In the genomic region with DNA sequence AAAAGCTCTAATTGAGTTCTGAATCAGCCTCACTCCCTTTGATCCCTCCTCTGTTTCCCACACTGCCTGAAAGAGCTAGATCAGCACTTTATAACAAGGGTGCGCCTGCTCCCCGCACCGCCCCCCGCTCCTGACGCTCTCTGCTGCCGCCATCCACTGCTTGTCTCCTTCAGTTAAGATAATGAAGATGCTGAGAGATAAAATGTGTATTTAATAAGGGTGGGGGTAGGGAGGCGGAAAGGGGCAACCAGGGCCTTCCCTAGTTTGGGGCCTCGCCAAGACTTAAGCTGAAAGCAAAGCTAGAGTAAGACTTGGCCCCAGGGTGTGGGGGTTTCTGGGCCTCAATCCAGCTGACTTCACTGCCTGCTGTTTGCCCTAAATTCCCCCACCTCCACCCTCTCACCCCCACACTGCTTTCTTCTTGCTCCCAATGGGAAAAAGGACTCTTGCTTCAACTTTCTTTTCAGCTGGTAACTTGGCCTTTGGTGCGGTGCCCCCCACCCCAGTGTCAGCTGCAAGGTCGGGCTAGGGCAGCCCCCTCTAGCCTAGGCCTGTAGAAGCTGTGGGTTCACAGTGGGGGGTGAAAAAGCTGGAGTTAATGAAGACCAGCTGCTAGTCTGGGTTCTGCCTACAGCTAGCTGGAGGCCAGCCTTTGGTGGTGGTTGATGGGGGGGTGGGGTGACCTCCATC, we compare ENCODE assay signal across 8 cellular contexts. TPM values are rescaled to one million over a fixed set of nuclear protein-coding genes. Genes with fewer than 3 reads are reported as not detected.
DNase-seq lines count a peak whose midpoint lies in the region; ATAC-seq, FAIRE-seq and TF ChIP-seq lines count a peak whose summit lies in the region.

No MANE protein-coding gene starts in this region.

- TF ChIP-seq POLR2A in gastrocnemius medialis (IDR thresholded peaks at IDR 0.05): no peak

- H4K20me1 ChIP-seq in fibroblast of lung (ENCODE audit: control insufficient read depth, extremely low read depth, insufficient read depth, low read length): no peaks in the 10 kb centered on the region

- H3K4me2 ChIP-seq in fibroblast of lung (ENCODE audit: extremely low read depth, insufficient read depth, low read length): peak overlapping the region; percentile 67

- peak overlapping the region; percentile 34 for H3K27ac ChIP-seq in HL-60 (replicated peaks)
- H3K27ac ChIP-seq in fibroblast of lung (ENCODE audit: insufficient read depth, low read length): peak overlapping the region; percentile 64
- H3K27ac ChIP-seq in gastrocnemius medialis: peak overlapping the region; percentile 95 to 100 (median 98)
- H3K27ac ChIP-seq in tibial artery: no peak overlapping the region

- H3K4me1 ChIP-seq in fibroblast of lung (ENCODE audit: control insufficient read depth, extremely low read depth, insufficient read depth, low read length): peaks cover 57% of the 10 kb centered on the region
- peaks cover 62 to 76% of the 10 kb centered on the region in 2 donors for H3K4me1 ChIP-seq in gastrocnemius medialis
- peaks cover 0 to 63% (median 43%) of the 10 kb centered on the region in 4 donors for H3K4me1 ChIP-seq in tibial artery

- no peak for FAIRE-seq in urothelium cell line (lab: Jason Lieb, UNC)

- H3K27me3 ChIP-seq in HL-60 (ENCODE audit: insufficient read depth, poor library complexity, severe bottlenecking): no peaks in the 10 kb centered on the region
- no peaks in the 10 kb centered on the region for H3K27me3 ChIP-seq in fibroblast of lung (ENCODE audit: control insufficient read depth, insufficient read depth, low read length)
- H3K27me3 ChIP-seq in gastrocnemius medialis: no peaks in the 10 kb centered on the region
- no peaks in the 10 kb centered on the region for H3K27me3 ChIP-seq in tibial artery

- in situ Hi-C loops in gastrocnemius medialis (cut with MboI; ENCODE audit: low sequenced_read_pairs in 4 of 4): loop anchor here in 1 of 4 donors (10.0 kb wide), 1 partner anchor 108 kb away; a partner anchor contains a TSS

- DNase-seq in HL-60 (ENCODE audit: low read depth in 1 of 2, low spot score in 1 of 2) (no peak), RPMI7951 (ENCODE audit: low read depth) (peak; percentile 95), fibroblast of lung (ENCODE audit: low read depth in 2 of 2) (peak; percentile 64 to 73), gastrocnemius medialis (no peak), tibial artery (no peak), urothelium cell line (ENCODE audit: low spot score) (no peak)

- no peak overlapping the region for H3K4me3 ChIP-seq in HL-60 (replicated peaks; ENCODE audit: insufficient read depth, low read length)
- no peak overlapping the region for H3K4me3 ChIP-seq in fibroblast of lung (replicated peaks in 1 of 4; ENCODE audit: control extremely low read depth in 1 of 4, insufficient read depth in 1 of 4, low read depth in 3 of 4, low read length in 4 of 4)
- no peak overlapping the region for H3K4me3 ChIP-seq in gastrocnemius medialis
- no peak overlapping the region for H3K4me3 ChIP-seq in tibial artery

- intact Hi-C loops in gastrocnemius medialis (cut with DNase I; ENCODE audit: low total_unique reads) (no loop called here), tibial artery (cut with DNase I; ENCODE audit: low total_unique reads) (loop anchor here (10.0 kb wide), 1 partner anchor 258 kb away; a partner anchor contains a TSS)

- H3K36me3 ChIP-seq in fibroblast of lung (ENCODE audit: control insufficient read depth, insufficient read depth, low read length) (no peaks in the 10 kb centered on the region), gastrocnemius medialis (no peaks in the 10 kb centered on the region), tibial artery (no peaks in the 10 kb centered on the region)

- H3K79me2 ChIP-seq in fibroblast of lung (ENCODE audit: control insufficient read depth, insufficient read depth, low read length): no peaks in the 10 kb centered on the region

- H3K9me3 ChIP-seq in fibroblast of lung (ENCODE audit: control insufficient read depth, insufficient read depth, low read depth, low read length) (no peaks in the 10 kb centered on the region), gastrocnemius medialis (no peaks in the 10 kb centered on the region), tibial artery (no peaks in the 10 kb centered on the region)

- TF ChIP-seq CTCF in HL-60 (IDR thresholded peaks at IDR 0.05; ENCODE audit: insufficient read depth, low read length) (no peak), fibroblast of lung (conservative IDR thresholded peaks at IDR 0.05 in 1 of 2, IDR thresholded peaks at IDR 0.05 in 1 of 2; ENCODE audit: low read depth in 1 of 2, low read length in 2 of 2) (no peak), gastrocnemius medialis (IDR thresholded peaks at IDR 0.05 in 4 of 5, conservative IDR thresholded peaks at IDR 0.05 in 1 of 5) (no peak), tibial artery (IDR thresholded peaks at IDR 0.05) (no peak)

- H3K9ac ChIP-seq in fibroblast of lung (ENCODE audit: insufficient read depth, low read length): peak overlapping the region; percentile 43

- ATAC-seq in gastrocnemius medialis (no peak), HG03108 (IDR thresholded peaks at IDR 0.05; ENCODE audit: unreplicated experiment) (no peak), GM18520 (IDR thresholded peaks at IDR 0.05; ENCODE audit: unreplicated experiment) (no peak)

- no peak overlapping the region for H2AFZ ChIP-seq in fibroblast of lung (ENCODE audit: low read length)

RNA-seq across cellular contexts. Expression of a gene that starts 1.8 kb away (rescaled TPM):
- total RNA-seq in RPMI7951 (2014; rRNA removed; shearing (Covaris generic)): 10.2 and 13.3 TPM in 2 replicates
- total RNA-seq in fibroblast of lung (7.8 and 10.5 TPM in 2 replicates), gastrocnemius medialis (10 to 100 TPM; 20.3 to 67.0 (median 48.4) TPM)
- polyA plus RNA-seq in fibroblast of lung: 7.0 and 7.6 TPM in 2 replicates
- 27.6 and 29.8 TPM in 2 replicates for polyA plus RNA-seq in fibroblast of lung (2012)
- 39.2 and 44.6 TPM in 2 replicates for polyA minus RNA-seq in fibroblast of lung (ENCODE audit: low replicate concordance)

RNA-seq across cellular contexts. Expression of a gene that starts 19.5 kb away (rescaled TPM):
- total RNA-seq in RPMI7951 (2014; rRNA removed; shearing (Covaris generic)): 38.9 and 41.2 TPM in 2 replicates
- total RNA-seq in fibroblast of lung (1.3 and 4.5 TPM in 2 replicates), gastrocnemius medialis (under 1 TPM in 3 of 4 donors, not detected in 1; 0.27 to 0.75 (median 0.66) TPM)
- polyA plus RNA-seq in fibroblast of lung: 16.3 and 45.4 TPM in 2 replicates
- 9.1 and 27.8 TPM in 2 replicates for polyA plus RNA-seq in fibroblast of lung (2012)
- 2.0 and 6.4 TPM in 2 replicates for polyA minus RNA-seq in fibroblast of lung (ENCODE audit: low replicate concordance)

RNA-seq across cellular contexts. Expression of a gene that starts 57.4 kb away (rescaled TPM):
- not detected in 2 replicates for total RNA-seq in RPMI7951 (2014; rRNA removed; shearing (Covaris generic))
- total RNA-seq in fibroblast of lung (3.9 and 4.3 TPM in 2 replicates), gastrocnemius medialis (1 to 10 TPM in 1 of 4 donors, under 1 TPM in 1, not detected in 2; 0.98 to 1.2 TPM)
- 0.16 and 0.99 TPM in 2 replicates for polyA plus RNA-seq in fibroblast of lung
- 0.36 TPM in 1 of 2 replicates, not detected in the other for polyA plus RNA-seq in fibroblast of lung (2012)
- polyA minus RNA-seq in fibroblast of lung (ENCODE audit: low replicate concordance): 0.63 TPM in 1 of 2 replicates, not detected in the other

Comparison
In these comparisons a context has a peak if more than half of its experiments do, and no peak if none do; other contexts are left out.
1. DNase-seq: peak in RPMI7951 (single experiment) and fibroblast of lung (2 of 2); none in HL-60 (0 of 2), gastrocnemius medialis (0 of 2), tibial artery (0 of 2) and urothelium cell line (single experiment).
2. H3K27ac ChIP-seq: peak in HL-60 (single experiment), fibroblast of lung (single experiment) and gastrocnemius medialis (4 of 4); none in tibial artery (0 of 2).